ENCODE assay signal across 23 cellular contexts in genomic region chr9:30289435-30289834, GRCh38.
"Had no signal": no experiment of that assay in that cellular context is flagged by ENCODE, and none has a peak within 500 bp of the region (broad histone marks: within the 10 kb centered on the region; RNA-seq: fewer than 3 reads in every experiment).

No MANE protein-coding gene starts in this region.

- H3K4me3 ChIP-seq: coronary artery, dorsolateral prefrontal cortex, esophagus muscularis mucosa, gastroesophageal sphincter, heart left ventricle, hepatocyte, left lung, lower lobe of right lung, mucosa of descending colon had no signal

- H3K36me3 ChIP-seq: esophagus muscularis mucosa, gastroesophageal sphincter, heart left ventricle, left lung, lower lobe of right lung had no signal

- FAIRE-seq: colon, endothelial cell of umbilical vein, kidney had no signal

- H3K4me1 ChIP-seq: esophagus muscularis mucosa, foreskin keratinocyte, gastroesophageal sphincter, heart left ventricle, left lung, lower lobe of right lung had no signal

- H2AFZ ChIP-seq: hepatocyte had no signal

- H3K79me2 ChIP-seq: hepatocyte had no signal

- H3K27ac ChIP-seq: coronary artery, dorsolateral prefrontal cortex, esophagus muscularis mucosa, foreskin keratinocyte, gastroesophageal sphincter, heart left ventricle, hepatocyte, left lung, lower lobe of right lung had no signal

- H3K27me3 ChIP-seq: dorsolateral prefrontal cortex, esophagus muscularis mucosa, foreskin keratinocyte, gastroesophageal sphincter, heart left ventricle, hepatocyte, left lung had no signal

- H3K9me3 ChIP-seq: esophagus muscularis mucosa, gastroesophageal sphincter, heart left ventricle, left lung, lower lobe of right lung, mucosa of descending colon had no signal

- H3K4me2 ChIP-seq: hepatocyte had no signal

- DNase-seq: dermis blood vessel endothelial cell; dorsolateral prefrontal cortex; effector CD4-positive, alpha-beta T cell; effector memory CD4-positive, alpha-beta T cell; foreskin keratinocyte; heart left ventricle; hypothalamus; immature natural killer cell; islet precursor cell; kidney; kidney glomerular epithelial cell; left colon; left lung; left ventricle myocardium superior; lower lobe of right lung; mesenchymal stem cell; mucosa of descending colon had no signal

- ATAC-seq: foreskin keratinocyte, gastroesophageal sphincter, heart left ventricle, left colon, left lung, left ventricle myocardium superior, lower lobe of right lung, mucosa of descending colon had no signal
